8 cellular contexts compared by ENCODE assay signal in genomic region chr2:17754773-17755425, GRCh38. TPM values are rescaled to one million over a fixed set of nuclear protein-coding genes. Genes with fewer than 3 reads are reported as not detected.
DNase-seq lines count a peak whose midpoint lies in the region; ATAC-seq, FAIRE-seq and TF ChIP-seq lines count a peak whose summit lies in the region.

No MANE protein-coding gene starts in this region.

- no peak overlapping the region for H3K4ac ChIP-seq in mesenchymal stem cell (ENCODE audit: low read depth in 1 of 2, low read length in 2 of 2)

- peaks cover 26 to 61% (median 37%) of the 10 kb centered on the region in 4 donors for H3K4me1 Mint-ChIP-seq in CD4-positive, CD25-positive, alpha-beta regulatory T cell
- H3K4me1 Mint-ChIP-seq in IgD-negative memory B cell = peaks cover 25 to 35% (median 33%) of the 10 kb centered on the region in 3 donors

- 3% methylated on average over 7 of the region's 8 CpGs for WGBS in mesenchymal stem cell

- no peak overlapping the region for H3K23ac ChIP-seq in mesenchymal stem cell (ENCODE audit: low read length in 2 of 2)

- no peak for TF ChIP-seq CTCF in ascending aorta (IDR thresholded peaks at IDR 0.05)

- FAIRE-seq in HTR-8/SVneo (lab: Jason Lieb, UNC) = no peak

- H3K9me3 ChIP-seq in CD4-positive, CD25-positive, alpha-beta regulatory T cell (ENCODE audit: control insufficient read depth in 2 of 2, low read length in 2 of 2) = no peaks in the 10 kb centered on the region
- no peaks in the 10 kb centered on the region for H3K9me3 ChIP-seq in ascending aorta
- no peaks in the 10 kb centered on the region for H3K9me3 ChIP-seq in mesenchymal stem cell (ENCODE audit: control insufficient read depth, low read length)

- H3K27ac Mint-ChIP-seq in CD4-positive, CD25-positive, alpha-beta regulatory T cell = peak overlapping the region; percentile 87 to 96 (median 96)
- peak overlapping the region; percentile 68 to 99 (median 88) for H3K27ac Mint-ChIP-seq in IgD-negative memory B cell

- no peak for ATAC-seq in CD4-positive, CD25-positive, alpha-beta regulatory T cell (ENCODE audit: low read depth in 2 of 2)
- ATAC-seq in GM21515 (IDR thresholded peaks at IDR 0.05; ENCODE audit: unreplicated experiment) = no peak
- no peak for ATAC-seq in HG02870 (IDR thresholded peaks at IDR 0.05; ENCODE audit: unreplicated experiment)

- no peak overlapping the region for H2AK5ac ChIP-seq in mesenchymal stem cell (ENCODE audit: low read length, severe bottlenecking)

- H2AFZ ChIP-seq in mesenchymal stem cell (ENCODE audit: low read depth, low read length) = no peak overlapping the region

- H3K4me3 ChIP-seq in CD4-positive, CD25-positive, alpha-beta regulatory T cell (ENCODE audit: low read depth, low read length) = peak overlapping the region; percentile 90
- peak overlapping the region; percentile 94 to 99 for H3K4me3 ChIP-seq in ascending aorta
- H3K4me3 ChIP-seq in mesenchymal stem cell (ENCODE audit: insufficient read depth in 1 of 2, low read depth in 1 of 2, low read length in 2 of 2) = peak overlapping the region in 1 of 2 experiments; percentile 95

- H3K27ac ChIP-seq in CD4-positive, CD25-positive, alpha-beta regulatory T cell (ENCODE audit: insufficient read depth, low read length, poor library complexity, severe bottlenecking) = peak overlapping the region; percentile 98
- no peak overlapping the region for H3K27ac ChIP-seq in ascending aorta
- H3K27ac ChIP-seq in mesenchymal stem cell (ENCODE audit: low read length, poor library complexity, severe bottlenecking) = no peak overlapping the region

- no peak overlapping the region for H2BK120ac ChIP-seq in mesenchymal stem cell (ENCODE audit: low read depth, low read length)

- no peaks in the 10 kb centered on the region for H3K27me3 ChIP-seq in CD4-positive, CD25-positive, alpha-beta regulatory T cell (ENCODE audit: control insufficient read depth, insufficient read depth, low read length)
- H3K27me3 ChIP-seq in ascending aorta (no peaks in the 10 kb centered on the region), mesenchymal stem cell (ENCODE audit: control insufficient read depth in 1 of 2, insufficient read depth in 1 of 2, low read length in 2 of 2) (no peaks in the 10 kb centered on the region)

- H3K18ac ChIP-seq in mesenchymal stem cell (ENCODE audit: low read depth in 1 of 2, low read length in 2 of 2) = no peak overlapping the region

- H3K27me3 Mint-ChIP-seq in CD4-positive, CD25-positive, alpha-beta regulatory T cell = no peaks in the 10 kb centered on the region
- no peaks in the 10 kb centered on the region for H3K27me3 Mint-ChIP-seq in IgD-negative memory B cell

- H3K14ac ChIP-seq in mesenchymal stem cell (ENCODE audit: low read length in 2 of 2) = no peak overlapping the region

- no peak overlapping the region for H4K8ac ChIP-seq in mesenchymal stem cell (ENCODE audit: low read length)

- H3K36me3 ChIP-seq in CD4-positive, CD25-positive, alpha-beta regulatory T cell (ENCODE audit: control insufficient read depth, insufficient read depth, low read length) = no peaks in the 10 kb centered on the region
- H3K36me3 ChIP-seq in ascending aorta (no peaks in the 10 kb centered on the region), mesenchymal stem cell (ENCODE audit: control insufficient read depth in 1 of 2, insufficient read depth in 2 of 2, low read depth in 1 of 2, low read length in 2 of 2) (no peaks in the 10 kb centered on the region)

- H2BK15ac ChIP-seq in mesenchymal stem cell (ENCODE audit: low read depth, poor library complexity, severe bottlenecking) = no peak overlapping the region

- H4K91ac ChIP-seq in mesenchymal stem cell (ENCODE audit: low read length) = no peak overlapping the region

- no peak overlapping the region for H2BK5ac ChIP-seq in mesenchymal stem cell (ENCODE audit: low read depth, low read length, poor library complexity, severe bottlenecking)

- peaks cover 23% of the 10 kb centered on the region for H3K4me1 ChIP-seq in CD4-positive, CD25-positive, alpha-beta regulatory T cell (ENCODE audit: control insufficient read depth, insufficient read depth, low read length, poor library complexity, severe bottlenecking)
- peaks cover 0 to 10% of the 10 kb centered on the region in 2 donors for H3K4me1 ChIP-seq in ascending aorta
- H3K4me1 ChIP-seq in mesenchymal stem cell (ENCODE audit: control insufficient read depth, insufficient read depth, low read depth, low read length) = peaks cover 3% of the 10 kb centered on the region

- intact Hi-C loops in ascending aorta (cut with DNase I) = loop anchor here (1.0 to 10.0 kb wide), 5 partner anchors 67 to 237 kb away; partner anchors contain the start of gene RAD51AP2

- H3K4me2 ChIP-seq in mesenchymal stem cell (ENCODE audit: low read length, poor library complexity, severe bottlenecking) = peak overlapping the region; percentile 99

- H3K79me1 ChIP-seq in mesenchymal stem cell (replicated peaks; ENCODE audit: low read length, poor library complexity, severe bottlenecking) = peaks cover 3% of the 10 kb centered on the region

- no peak overlapping the region for H2BK12ac ChIP-seq in mesenchymal stem cell (ENCODE audit: low read length in 2 of 2)

- H3K36me3 Mint-ChIP-seq in CD4-positive, CD25-positive, alpha-beta regulatory T cell = no peaks in the 10 kb centered on the region
- H3K36me3 Mint-ChIP-seq in IgD-negative memory B cell = peaks cover 3% of the 10 kb centered on the region

- peak overlapping the region; percentile 95 for H3K9ac ChIP-seq in mesenchymal stem cell (ENCODE audit: low read length)

- no peaks in the 10 kb centered on the region for H3K9me3 Mint-ChIP-seq in CD4-positive, CD25-positive, alpha-beta regulatory T cell
- no peaks in the 10 kb centered on the region for H3K9me3 Mint-ChIP-seq in IgD-negative memory B cell

- DNase-seq in CD4-positive, CD25-positive, alpha-beta regulatory T cell = peak in 1 of 3 donors; percentile 9
- DNase-seq in ascending aorta (ENCODE audit: low spot score in 2 of 2) = no peak
- peak; percentile 41 for DNase-seq in mesenchymal stem cell
- no peak for DNase-seq in COLO668 (lab: John Stamatoyannopoulos, UW; ENCODE audit: unreplicated experiment)
- DNase-seq in HTR-8/SVneo (ENCODE audit: insufficient read length, low spot score) = no peak

- peak overlapping the region; percentile 88 to 98 (median 96) for H3K4me3 Mint-ChIP-seq in CD4-positive, CD25-positive, alpha-beta regulatory T cell
- H3K4me3 Mint-ChIP-seq in IgD-negative memory B cell = peak overlapping the region; percentile 83 to 98 (median 96)

RNA-seq across cellular contexts. Expression of gene GEN1, which starts 1.0 kb away (rescaled TPM):
- 11.2 TPM for total RNA-seq in CD4-positive, CD25-positive, alpha-beta regulatory T cell
- 1 to 10 TPM in 3 of 4 donors, under 1 TPM in 1; 0.94 to 2.3 (median 1.5) TPM for polyA plus RNA-seq in CD4-positive, CD25-positive, alpha-beta regulatory T cell
- polyA plus RNA-seq in IgD-negative memory B cell = 3.2 TPM
- not detected for total RNA-seq in ascending aorta
- polyA plus RNA-seq in mesenchymal stem cell (2013, experiment 1 of 2) = 2.2 TPM
- 2.6 TPM for polyA plus RNA-seq in mesenchymal stem cell (2013, experiment 2 of 2)

RNA-seq across cellular contexts. Expression of gene SMC6, which starts 1.3 kb away (rescaled TPM):
- 34.4 TPM for total RNA-seq in CD4-positive, CD25-positive, alpha-beta regulatory T cell
- polyA plus RNA-seq in CD4-positive, CD25-positive, alpha-beta regulatory T cell = 10 to 100 TPM; 11.5 to 24.8 (median 19.7) TPM
- polyA plus RNA-seq in IgD-negative memory B cell = 43.8 TPM
- 6.2 TPM for total RNA-seq in ascending aorta
- 21.0 TPM for polyA plus RNA-seq in mesenchymal stem cell (2013, experiment 1 of 2)
- polyA plus RNA-seq in mesenchymal stem cell (2013, experiment 2 of 2) = 21.2 TPM

Comparison
In these comparisons a context has a peak if more than half of its experiments do, and no peak if none do; other contexts are left out.
1. RNA of gene GEN1, which starts 1.0 kb away (total RNA-seq): 11.2 TPM in CD4-positive, CD25-positive, alpha-beta regulatory T cell (single experiment); not detected in ascending aorta (single experiment); every median in the first group is over 10 times any median in the second.